1 cellular context compared by ENCODE assay signal in the genomic region with DNA sequence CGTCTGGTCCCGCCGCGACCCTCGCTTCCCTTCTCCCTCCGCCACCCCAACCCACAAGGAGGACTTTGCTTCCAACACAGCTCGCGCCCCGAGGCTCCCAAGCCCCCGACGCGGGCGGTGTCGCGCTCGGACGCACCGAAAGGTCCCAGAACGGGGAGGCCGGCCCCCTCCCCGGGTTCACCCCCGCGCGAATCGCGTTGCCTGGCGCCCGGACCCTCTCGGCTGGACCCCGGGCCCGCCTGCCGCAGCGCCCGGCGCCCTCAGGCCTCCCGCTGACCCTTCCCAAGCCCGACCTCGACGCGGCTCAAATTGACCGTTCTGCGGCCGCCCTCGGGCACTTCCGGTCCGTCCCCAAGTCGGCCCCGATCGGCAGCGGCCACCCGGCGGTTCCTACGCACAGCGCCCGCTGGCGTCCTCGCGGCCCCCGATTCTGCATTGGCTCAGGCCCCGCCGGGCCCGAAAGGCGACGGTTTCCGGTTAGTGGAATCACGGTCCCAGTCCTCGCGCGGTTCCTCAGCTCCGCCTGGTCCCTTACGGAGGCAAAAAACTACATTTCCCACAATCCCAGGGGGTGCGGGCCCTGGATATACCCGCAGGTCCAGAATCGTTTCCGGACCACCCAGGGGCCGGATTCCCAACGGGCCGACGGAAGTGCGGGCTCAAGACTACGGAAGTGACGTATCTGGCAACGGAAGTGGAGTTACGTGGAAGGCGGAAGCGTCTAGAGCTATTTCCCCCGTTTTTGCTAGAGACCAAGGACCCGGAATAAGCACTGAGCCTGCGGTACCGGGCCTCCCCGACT.
TF ChIP-seq lines count a peak whose summit lies in the region.

A gene (minus strand): TSS at position 347 of the 802 bp plus-strand sequence. CDS start 451 bp downstream, outside the sequence.

TF ChIP-seq in WTC11, 78 proteins besides CTCF, POLR2A, EP300 and RAD21 (continued from another document and continues in another):
- TF ChIP-seq CBFB (CRISPR knock-in tag; IDR thresholded peaks at IDR 0.05; ENCODE audit: low read depth) (no peak), NFYB (CRISPR knock-in tag; conservative IDR thresholded peaks at IDR 0.05; ENCODE audit: low read depth) (0 out of 2 replicates have a peak, but pooled peaks have one; percentile 25), TEAD1 (CRISPR knock-in tag; IDR thresholded peaks at IDR 0.05) (no peak; the same call in 1 of the 2 replicates), CREB1 (CRISPR knock-in tag; IDR thresholded peaks at IDR 0.05) (peak; percentile 23; the same call in 1 of the 2 replicates), CREM (CRISPR knock-in tag; IDR thresholded peaks at IDR 0.05) (peak; percentile 95), SOX15 (CRISPR knock-in tag; IDR thresholded peaks at IDR 0.05) (no peak), FOXK1 (CRISPR knock-in tag; IDR thresholded peaks at IDR 0.05) (peak; percentile 94), ZNF423 (CRISPR knock-in tag; IDR thresholded peaks at IDR 0.05) (no peak), ZBTB21 (CRISPR knock-in tag; IDR thresholded peaks at IDR 0.05; ENCODE audit: borderline replicate concordance) (no peak), FOXP1 (CRISPR knock-in tag; IDR thresholded peaks at IDR 0.05; ENCODE audit: borderline replicate concordance) (peak; percentile 51; the same call in 1 of the 2 replicates), ZNF121 (CRISPR knock-in tag; IDR thresholded peaks at IDR 0.05) (no peak), ZNF138 (CRISPR knock-in tag; conservative IDR thresholded peaks at IDR 0.05) (no peak), TEAD4 (CRISPR knock-in tag; IDR thresholded peaks at IDR 0.05) (peak; percentile 14; the same call in 1 of the 2 replicates), ZNF317 (CRISPR knock-in tag; IDR thresholded peaks at IDR 0.05; ENCODE audit: borderline replicate concordance, low read depth) (0 out of 2 replicates have a peak, but pooled peaks have one; percentile 27), IRF2 (CRISPR knock-in tag; IDR thresholded peaks at IDR 0.05; ENCODE audit: borderline replicate concordance, low read depth) (no peak), NR1H2 (CRISPR knock-in tag; IDR thresholded peaks at IDR 0.05) (no peak), GABPB1 (CRISPR knock-in tag; IDR thresholded peaks at IDR 0.05) (peak; percentile 98), TP53 (CRISPR knock-in tag; IDR thresholded peaks at IDR 0.05) (no peak), ZNF232 (CRISPR knock-in tag; IDR thresholded peaks at IDR 0.05) (0 out of 2 replicates have a peak, but pooled peaks have one; percentile 30), NR2C2 (CRISPR knock-in tag; IDR thresholded peaks at IDR 0.05) (peak; percentile 51; the same call in 1 of the 2 replicates), MYBL2 (CRISPR knock-in tag; IDR thresholded peaks at IDR 0.05) (peak; percentile 92; the same call in 1 of the 2 replicates), ATF1 (CRISPR knock-in tag; IDR thresholded peaks at IDR 0.05) (0 out of 2 replicates have a peak, but pooled peaks have one; percentile 53), ESRRA (CRISPR knock-in tag; IDR thresholded peaks at IDR 0.05; ENCODE audit: borderline replicate concordance) (peak; percentile 62; the same call in 1 of the 2 replicates), RORB (CRISPR knock-in tag; IDR thresholded peaks at IDR 0.05) (no peak)
- TF ChIP-seq, protein P1, sequence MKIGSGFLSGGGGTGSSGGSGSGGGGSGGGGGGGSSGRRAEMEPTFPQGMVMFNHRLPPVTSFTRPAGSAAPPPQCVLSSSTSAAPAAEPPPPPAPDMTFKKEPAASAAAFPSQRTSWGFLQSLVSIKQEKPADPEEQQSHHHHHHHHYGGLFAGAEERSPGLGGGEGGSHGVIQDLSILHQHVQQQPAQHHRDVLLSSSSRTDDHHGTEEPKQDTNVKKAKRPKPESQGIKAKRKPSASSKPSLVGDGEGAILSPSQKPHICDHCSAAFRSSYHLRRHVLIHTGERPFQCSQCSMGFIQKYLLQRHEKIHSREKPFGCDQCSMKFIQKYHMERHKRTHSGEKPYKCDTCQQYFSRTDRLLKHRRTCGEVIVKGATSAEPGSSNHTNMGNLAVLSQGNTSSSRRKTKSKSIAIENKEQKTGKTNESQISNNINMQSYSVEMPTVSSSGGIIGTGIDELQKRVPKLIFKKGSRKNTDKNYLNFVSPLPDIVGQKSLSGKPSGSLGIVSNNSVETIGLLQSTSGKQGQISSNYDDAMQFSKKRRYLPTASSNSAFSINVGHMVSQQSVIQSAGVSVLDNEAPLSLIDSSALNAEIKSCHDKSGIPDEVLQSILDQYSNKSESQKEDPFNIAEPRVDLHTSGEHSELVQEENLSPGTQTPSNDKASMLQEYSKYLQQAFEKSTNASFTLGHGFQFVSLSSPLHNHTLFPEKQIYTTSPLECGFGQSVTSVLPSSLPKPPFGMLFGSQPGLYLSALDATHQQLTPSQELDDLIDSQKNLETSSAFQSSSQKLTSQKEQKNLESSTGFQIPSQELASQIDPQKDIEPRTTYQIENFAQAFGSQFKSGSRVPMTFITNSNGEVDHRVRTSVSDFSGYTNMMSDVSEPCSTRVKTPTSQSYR (CRISPR knock-in tag; IDR thresholded peaks at IDR 0.05) = 0 out of 2 replicates have a peak, but pooled peaks have one; percentile 69
- TF ChIP-seq, protein P2, sequence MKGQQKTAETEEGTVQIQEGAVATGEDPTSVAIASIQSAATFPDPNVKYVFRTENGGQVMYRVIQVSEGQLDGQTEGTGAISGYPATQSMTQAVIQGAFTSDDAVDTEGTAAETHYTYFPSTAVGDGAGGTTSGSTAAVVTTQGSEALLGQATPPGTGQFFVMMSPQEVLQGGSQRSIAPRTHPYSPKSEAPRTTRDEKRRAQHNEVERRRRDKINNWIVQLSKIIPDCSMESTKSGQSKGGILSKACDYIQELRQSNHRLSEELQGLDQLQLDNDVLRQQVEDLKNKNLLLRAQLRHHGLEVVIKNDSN (CRISPR knock-in tag; IDR thresholded peaks at IDR 0.05) = peak; percentile 51; the same call in 1 of the 2 replicates
- TF ChIP-seq, protein P3, sequence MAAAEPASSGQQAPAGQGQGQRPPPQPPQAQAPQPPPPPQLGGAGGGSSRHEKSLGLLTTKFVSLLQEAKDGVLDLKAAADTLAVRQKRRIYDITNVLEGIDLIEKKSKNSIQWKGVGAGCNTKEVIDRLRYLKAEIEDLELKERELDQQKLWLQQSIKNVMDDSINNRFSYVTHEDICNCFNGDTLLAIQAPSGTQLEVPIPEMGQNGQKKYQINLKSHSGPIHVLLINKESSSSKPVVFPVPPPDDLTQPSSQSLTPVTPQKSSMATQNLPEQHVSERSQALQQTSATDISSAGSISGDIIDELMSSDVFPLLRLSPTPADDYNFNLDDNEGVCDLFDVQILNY (CRISPR knock-in tag; IDR thresholded peaks at IDR 0.05) = peak; percentile 86
- TF ChIP-seq, protein P4, sequence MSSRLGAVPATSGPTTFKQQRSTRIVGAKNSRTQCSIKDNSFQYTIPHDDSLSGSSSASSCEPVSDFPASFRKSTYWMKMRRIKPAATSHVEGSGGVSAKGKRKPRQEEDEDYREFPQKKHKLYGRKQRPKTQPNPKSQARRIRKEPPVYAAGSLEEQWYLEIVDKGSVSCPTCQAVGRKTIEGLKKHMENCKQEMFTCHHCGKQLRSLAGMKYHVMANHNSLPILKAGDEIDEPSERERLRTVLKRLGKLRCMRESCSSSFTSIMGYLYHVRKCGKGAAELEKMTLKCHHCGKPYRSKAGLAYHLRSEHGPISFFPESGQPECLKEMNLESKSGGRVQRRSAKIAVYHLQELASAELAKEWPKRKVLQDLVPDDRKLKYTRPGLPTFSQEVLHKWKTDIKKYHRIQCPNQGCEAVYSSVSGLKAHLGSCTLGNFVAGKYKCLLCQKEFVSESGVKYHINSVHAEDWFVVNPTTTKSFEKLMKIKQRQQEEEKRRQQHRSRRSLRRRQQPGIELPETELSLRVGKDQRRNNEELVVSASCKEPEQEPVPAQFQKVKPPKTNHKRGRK (CRISPR knock-in tag; IDR thresholded peaks at IDR 0.05; ENCODE audit: borderline replicate concordance) = no peak
- TF ChIP-seq, protein P5, sequence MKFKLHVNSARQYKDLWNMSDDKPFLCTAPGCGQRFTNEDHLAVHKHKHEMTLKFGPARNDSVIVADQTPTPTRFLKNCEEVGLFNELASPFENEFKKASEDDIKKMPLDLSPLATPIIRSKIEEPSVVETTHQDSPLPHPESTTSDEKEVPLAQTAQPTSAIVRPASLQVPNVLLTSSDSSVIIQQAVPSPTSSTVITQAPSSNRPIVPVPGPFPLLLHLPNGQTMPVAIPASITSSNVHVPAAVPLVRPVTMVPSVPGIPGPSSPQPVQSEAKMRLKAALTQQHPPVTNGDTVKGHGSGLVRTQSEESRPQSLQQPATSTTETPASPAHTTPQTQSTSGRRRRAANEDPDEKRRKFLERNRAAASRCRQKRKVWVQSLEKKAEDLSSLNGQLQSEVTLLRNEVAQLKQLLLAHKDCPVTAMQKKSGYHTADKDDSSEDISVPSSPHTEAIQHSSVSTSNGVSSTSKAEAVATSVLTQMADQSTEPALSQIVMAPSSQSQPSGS (CRISPR knock-in tag; IDR thresholded peaks at IDR 0.05; ENCODE audit: borderline replicate concordance, low read depth) = no peak
- TF ChIP-seq, protein P6, sequence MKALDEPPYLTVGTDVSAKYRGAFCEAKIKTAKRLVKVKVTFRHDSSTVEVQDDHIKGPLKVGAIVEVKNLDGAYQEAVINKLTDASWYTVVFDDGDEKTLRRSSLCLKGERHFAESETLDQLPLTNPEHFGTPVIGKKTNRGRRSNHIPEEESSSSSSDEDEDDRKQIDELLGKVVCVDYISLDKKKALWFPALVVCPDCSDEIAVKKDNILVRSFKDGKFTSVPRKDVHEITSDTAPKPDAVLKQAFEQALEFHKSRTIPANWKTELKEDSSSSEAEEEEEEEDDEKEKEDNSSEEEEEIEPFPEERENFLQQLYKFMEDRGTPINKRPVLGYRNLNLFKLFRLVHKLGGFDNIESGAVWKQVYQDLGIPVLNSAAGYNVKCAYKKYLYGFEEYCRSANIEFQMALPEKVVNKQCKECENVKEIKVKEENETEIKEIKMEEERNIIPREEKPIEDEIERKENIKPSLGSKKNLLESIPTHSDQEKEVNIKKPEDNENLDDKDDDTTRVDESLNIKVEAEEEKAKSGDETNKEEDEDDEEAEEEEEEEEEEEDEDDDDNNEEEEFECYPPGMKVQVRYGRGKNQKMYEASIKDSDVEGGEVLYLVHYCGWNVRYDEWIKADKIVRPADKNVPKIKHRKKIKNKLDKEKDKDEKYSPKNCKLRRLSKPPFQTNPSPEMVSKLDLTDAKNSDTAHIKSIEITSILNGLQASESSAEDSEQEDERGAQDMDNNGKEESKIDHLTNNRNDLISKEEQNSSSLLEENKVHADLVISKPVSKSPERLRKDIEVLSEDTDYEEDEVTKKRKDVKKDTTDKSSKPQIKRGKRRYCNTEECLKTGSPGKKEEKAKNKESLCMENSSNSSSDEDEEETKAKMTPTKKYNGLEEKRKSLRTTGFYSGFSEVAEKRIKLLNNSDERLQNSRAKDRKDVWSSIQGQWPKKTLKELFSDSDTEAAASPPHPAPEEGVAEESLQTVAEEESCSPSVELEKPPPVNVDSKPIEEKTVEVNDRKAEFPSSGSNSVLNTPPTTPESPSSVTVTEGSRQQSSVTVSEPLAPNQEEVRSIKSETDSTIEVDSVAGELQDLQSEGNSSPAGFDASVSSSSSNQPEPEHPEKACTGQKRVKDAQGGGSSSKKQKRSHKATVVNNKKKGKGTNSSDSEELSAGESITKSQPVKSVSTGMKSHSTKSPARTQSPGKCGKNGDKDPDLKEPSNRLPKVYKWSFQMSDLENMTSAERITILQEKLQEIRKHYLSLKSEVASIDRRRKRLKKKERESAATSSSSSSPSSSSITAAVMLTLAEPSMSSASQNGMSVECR (CRISPR knock-in tag; IDR thresholded peaks at IDR 0.05; ENCODE audit: borderline replicate concordance) = peak; percentile 85; the same call in 1 of the 2 replicates
- TF ChIP-seq, protein P7, sequence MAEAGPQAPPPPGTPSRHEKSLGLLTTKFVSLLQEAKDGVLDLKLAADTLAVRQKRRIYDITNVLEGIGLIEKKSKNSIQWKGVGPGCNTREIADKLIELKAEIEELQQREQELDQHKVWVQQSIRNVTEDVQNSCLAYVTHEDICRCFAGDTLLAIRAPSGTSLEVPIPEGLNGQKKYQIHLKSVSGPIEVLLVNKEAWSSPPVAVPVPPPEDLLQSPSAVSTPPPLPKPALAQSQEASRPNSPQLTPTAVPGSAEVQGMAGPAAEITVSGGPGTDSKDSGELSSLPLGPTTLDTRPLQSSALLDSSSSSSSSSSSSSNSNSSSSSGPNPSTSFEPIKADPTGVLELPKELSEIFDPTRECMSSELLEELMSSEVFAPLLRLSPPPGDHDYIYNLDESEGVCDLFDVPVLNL (CRISPR knock-in tag; IDR thresholded peaks at IDR 0.05; ENCODE audit: borderline replicate concordance, low read depth) = no peak; the same call in 1 of the 2 replicates
- TF ChIP-seq, protein P8, sequence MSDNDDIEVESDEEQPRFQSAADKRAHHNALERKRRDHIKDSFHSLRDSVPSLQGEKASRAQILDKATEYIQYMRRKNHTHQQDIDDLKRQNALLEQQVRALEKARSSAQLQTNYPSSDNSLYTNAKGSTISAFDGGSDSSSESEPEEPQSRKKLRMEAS (CRISPR knock-in tag; IDR thresholded peaks at IDR 0.05) = peak; percentile 90
- TF ChIP-seq, protein P9, sequence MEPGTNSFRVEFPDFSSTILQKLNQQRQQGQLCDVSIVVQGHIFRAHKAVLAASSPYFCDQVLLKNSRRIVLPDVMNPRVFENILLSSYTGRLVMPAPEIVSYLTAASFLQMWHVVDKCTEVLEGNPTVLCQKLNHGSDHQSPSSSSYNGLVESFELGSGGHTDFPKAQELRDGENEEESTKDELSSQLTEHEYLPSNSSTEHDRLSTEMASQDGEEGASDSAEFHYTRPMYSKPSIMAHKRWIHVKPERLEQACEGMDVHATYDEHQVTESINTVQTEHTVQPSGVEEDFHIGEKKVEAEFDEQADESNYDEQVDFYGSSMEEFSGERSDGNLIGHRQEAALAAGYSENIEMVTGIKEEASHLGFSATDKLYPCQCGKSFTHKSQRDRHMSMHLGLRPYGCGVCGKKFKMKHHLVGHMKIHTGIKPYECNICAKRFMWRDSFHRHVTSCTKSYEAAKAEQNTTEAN (CRISPR knock-in tag; IDR thresholded peaks at IDR 0.05) = peak; percentile 83
- TF ChIP-seq, protein P10, sequence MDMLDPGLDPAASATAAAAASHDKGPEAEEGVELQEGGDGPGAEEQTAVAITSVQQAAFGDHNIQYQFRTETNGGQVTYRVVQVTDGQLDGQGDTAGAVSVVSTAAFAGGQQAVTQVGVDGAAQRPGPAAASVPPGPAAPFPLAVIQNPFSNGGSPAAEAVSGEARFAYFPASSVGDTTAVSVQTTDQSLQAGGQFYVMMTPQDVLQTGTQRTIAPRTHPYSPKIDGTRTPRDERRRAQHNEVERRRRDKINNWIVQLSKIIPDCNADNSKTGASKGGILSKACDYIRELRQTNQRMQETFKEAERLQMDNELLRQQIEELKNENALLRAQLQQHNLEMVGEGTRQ (CRISPR knock-in tag; IDR thresholded peaks at IDR 0.05) = peak; percentile 46
- TF ChIP-seq, protein P11, sequence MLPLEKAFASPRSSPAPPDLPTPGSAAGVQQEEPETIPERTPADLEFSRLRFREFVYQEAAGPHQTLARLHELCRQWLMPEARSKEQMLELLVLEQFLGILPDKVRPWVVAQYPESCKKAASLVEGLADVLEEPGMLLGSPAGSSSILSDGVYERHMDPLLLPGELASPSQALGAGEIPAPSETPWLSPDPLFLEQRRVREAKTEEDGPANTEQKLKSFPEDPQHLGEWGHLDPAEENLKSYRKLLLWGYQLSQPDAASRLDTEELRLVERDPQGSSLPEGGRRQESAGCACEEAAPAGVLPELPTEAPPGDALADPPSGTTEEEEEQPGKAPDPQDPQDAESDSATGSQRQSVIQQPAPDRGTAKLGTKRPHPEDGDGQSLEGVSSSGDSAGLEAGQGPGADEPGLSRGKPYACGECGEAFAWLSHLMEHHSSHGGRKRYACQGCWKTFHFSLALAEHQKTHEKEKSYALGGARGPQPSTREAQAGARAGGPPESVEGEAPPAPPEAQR (CRISPR knock-in tag; IDR thresholded peaks at IDR 0.05) = no peak
